Comparison of ENCODE assay signal across 14 cellular contexts in genomic region chr20:50107796-50108331, GRCh38. TPM values are rescaled to one million over a fixed set of nuclear protein-coding genes. Genes with fewer than 3 reads are reported as not detected.
DNase-seq lines count a peak whose midpoint lies in the region; ATAC-seq and TF ChIP-seq lines count a peak whose summit lies in the region.
"Had no signal": no experiment of that assay in that cellular context is flagged by ENCODE, and none has a peak within 500 bp of the region (broad histone marks: within the 10 kb centered on the region; RNA-seq: fewer than 3 reads in every experiment).

No MANE protein-coding gene starts in this region.

- H3K4me3 Mint-ChIP-seq in CD8-positive, alpha-beta T cell = no peak overlapping the region
- peak overlapping the region in 3 of 4 donors; percentile 33 to 44 (median 39) for H3K4me3 Mint-ChIP-seq in IgD-negative memory B cell
- peak overlapping the region; percentile 88 to 95 for H3K4me3 Mint-ChIP-seq in effector memory CD8-positive, alpha-beta T cell

- no peak for ATAC-seq in CD8-positive, alpha-beta T cell
- ATAC-seq in effector memory CD8-positive, alpha-beta T cell (replicated peaks) = no peak
- ATAC-seq in HG02870 (IDR thresholded peaks at IDR 0.05; ENCODE audit: unreplicated experiment) = no peak
- ATAC-seq: foreskin keratinocyte, left cardiac atrium had no signal

- H3K27me3 Mint-ChIP-seq in CD8-positive, alpha-beta T cell (ENCODE audit: low read depth) = no peaks in the 10 kb centered on the region
- H3K27me3 Mint-ChIP-seq in IgD-negative memory B cell = no peaks in the 10 kb centered on the region
- H3K27me3 Mint-ChIP-seq in effector memory CD8-positive, alpha-beta T cell = no peaks in the 10 kb centered on the region

- peaks cover 78% of the 10 kb centered on the region for H3K4me1 Mint-ChIP-seq in CD8-positive, alpha-beta T cell (ENCODE audit: low read depth)
- peaks cover 43 to 71% (median 48%) of the 10 kb centered on the region in 3 donors for H3K4me1 Mint-ChIP-seq in IgD-negative memory B cell
- peaks cover 58 to 64% of the 10 kb centered on the region in 2 donors for H3K4me1 Mint-ChIP-seq in effector memory CD8-positive, alpha-beta T cell (ENCODE audit: low read depth in 2 of 2)

- no peak overlapping the region for H3K4me3 ChIP-seq in CD8-positive, alpha-beta T cell (ENCODE audit: low read depth, low read length)
- H3K4me3 ChIP-seq in foreskin fibroblast (ENCODE audit: low read depth in 1 of 2, low read length in 2 of 2) = no peak overlapping the region

- TF ChIP-seq CTCF in CD8-positive, alpha-beta T cell (IDR thresholded peaks at IDR 0.05) = no peak
- no peak for TF ChIP-seq CTCF in foreskin fibroblast (IDR thresholded peaks at IDR 0.05; ENCODE audit: low read depth, low read length)

- DNase-seq in CD8-positive, alpha-beta T cell = no peak
- no peak for DNase-seq in effector memory CD8-positive, alpha-beta T cell
- DNase-seq in posterior vena cava (ENCODE audit: low spot score) (peak; percentile 55), foreskin fibroblast (no peak), foreskin melanocyte (no peak), SKM-1 (lab: John Stamatoyannopoulos, UW; ENCODE audit: unreplicated experiment) (no peak)
- DNase-seq: DMS 273 treated with DMSO at 0.1 percent for 48 hours; foreskin keratinocyte; Kasumi-1; left cardiac atrium; OCI-M1; stimulated activated naive CD4-positive, alpha-beta T cell treated with Interleukin-2 at 50 U/mL for 16 hours had no signal

- peak overlapping the region; percentile 62 for H3K27ac Mint-ChIP-seq in CD8-positive, alpha-beta T cell
- H3K27ac Mint-ChIP-seq in IgD-negative memory B cell = peak overlapping the region in 2 of 3 donors; percentile 49 to 59
- H3K27ac Mint-ChIP-seq in effector memory CD8-positive, alpha-beta T cell = peak overlapping the region; percentile 93 to 96

- no peak overlapping the region for H3K27ac ChIP-seq in CD8-positive, alpha-beta T cell (ENCODE audit: low read depth, low read length)
- H3K27ac ChIP-seq: foreskin keratinocyte had no signal

- peaks cover 60% of the 10 kb centered on the region for H3K4me1 ChIP-seq in CD8-positive, alpha-beta T cell (ENCODE audit: insufficient read depth, low read length)

- CTCF ChIA-PET in CD8-positive, alpha-beta T cell (lab: Charles Lee) = interaction anchor here (2.1 kb wide), 1 partner anchor 129 kb away, joined by 6 read pairs; no protein-coding TSS in a partner anchor

- intact Hi-C loops in CD8-positive, alpha-beta T cell (cut with DNase I, micrococcal nuclease) = no loop called here
- intact Hi-C loops in posterior vena cava (cut with DNase I) = no loop called here

- no peaks in the 10 kb centered on the region for H3K9me3 ChIP-seq in CD8-positive, alpha-beta T cell (ENCODE audit: low read length)

- H3K27me3 ChIP-seq in CD8-positive, alpha-beta T cell (ENCODE audit: insufficient read depth, low read length) = no peaks in the 10 kb centered on the region
- H3K27me3 ChIP-seq: foreskin keratinocyte had no signal

- POLR2A ChIA-PET in CD8-positive, alpha-beta T cell (lab: Charles Lee) = no interaction called here

- H3K9me3 Mint-ChIP-seq in CD8-positive, alpha-beta T cell = no peaks in the 10 kb centered on the region
- no peaks in the 10 kb centered on the region for H3K9me3 Mint-ChIP-seq in IgD-negative memory B cell
- H3K9me3 Mint-ChIP-seq in effector memory CD8-positive, alpha-beta T cell = no peaks in the 10 kb centered on the region

- H3K36me3 ChIP-seq in CD8-positive, alpha-beta T cell (ENCODE audit: insufficient read depth, low read length) = peaks cover 6% of the 10 kb centered on the region

- H3K36me3 Mint-ChIP-seq in CD8-positive, alpha-beta T cell = peaks cover 37% of the 10 kb centered on the region
- H3K36me3 Mint-ChIP-seq in IgD-negative memory B cell = no peaks in the 10 kb centered on the region
- peaks cover 30% of the 10 kb centered on the region for H3K36me3 Mint-ChIP-seq in effector memory CD8-positive, alpha-beta T cell (ENCODE audit: insufficient read depth)

RNA-seq across cellular contexts. Expression of gene UBE2V1, which starts 5.1 kb away (rescaled TPM):
- 100 to 1,000 TPM; 108 to 112 TPM for total RNA-seq in CD8-positive, alpha-beta T cell
- 125 TPM for polyA plus RNA-seq in IgD-negative memory B cell
- total RNA-seq in posterior vena cava = 10 to 100 TPM; 77.0 to 89.4 TPM

RNA-seq across cellular contexts. Expression of gene PEDS1, which starts 45.7 kb away (rescaled TPM):
- total RNA-seq in CD8-positive, alpha-beta T cell = 10 to 100 TPM; 19.0 to 20.8 TPM
- polyA plus RNA-seq in IgD-negative memory B cell = 18.9 TPM
- 10 to 100 TPM; 31.5 to 35.5 TPM for total RNA-seq in posterior vena cava
